In the genomic region with DNA sequence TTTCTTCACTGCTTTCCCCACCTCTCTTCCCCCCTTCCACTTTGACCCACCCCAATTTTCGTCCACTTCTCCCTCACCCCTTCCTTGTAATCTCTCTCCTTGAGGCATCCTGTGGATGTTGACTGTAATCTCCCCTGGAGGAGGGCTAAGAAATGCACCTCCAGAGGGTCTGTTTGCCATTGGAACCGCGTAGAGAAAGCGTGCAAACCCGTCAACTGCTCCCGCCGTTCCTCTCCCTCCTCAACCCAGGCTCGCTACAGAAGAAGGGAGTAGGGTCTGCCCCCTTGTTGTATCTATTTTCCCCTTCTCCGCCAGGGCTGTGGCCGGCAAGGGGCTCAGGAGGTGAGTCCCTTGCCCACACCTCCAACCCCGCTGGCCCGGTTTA, we compare ENCODE assay signal across 1 cellular context.
TF ChIP-seq lines count a peak whose summit lies in the region.

No MANE protein-coding gene starts in this region.

TF ChIP-seq in A549, 52 proteins besides CTCF, POLR2A, EP300 and RAD21 (continued from another document):
- TF ChIP-seq, protein P1, sequence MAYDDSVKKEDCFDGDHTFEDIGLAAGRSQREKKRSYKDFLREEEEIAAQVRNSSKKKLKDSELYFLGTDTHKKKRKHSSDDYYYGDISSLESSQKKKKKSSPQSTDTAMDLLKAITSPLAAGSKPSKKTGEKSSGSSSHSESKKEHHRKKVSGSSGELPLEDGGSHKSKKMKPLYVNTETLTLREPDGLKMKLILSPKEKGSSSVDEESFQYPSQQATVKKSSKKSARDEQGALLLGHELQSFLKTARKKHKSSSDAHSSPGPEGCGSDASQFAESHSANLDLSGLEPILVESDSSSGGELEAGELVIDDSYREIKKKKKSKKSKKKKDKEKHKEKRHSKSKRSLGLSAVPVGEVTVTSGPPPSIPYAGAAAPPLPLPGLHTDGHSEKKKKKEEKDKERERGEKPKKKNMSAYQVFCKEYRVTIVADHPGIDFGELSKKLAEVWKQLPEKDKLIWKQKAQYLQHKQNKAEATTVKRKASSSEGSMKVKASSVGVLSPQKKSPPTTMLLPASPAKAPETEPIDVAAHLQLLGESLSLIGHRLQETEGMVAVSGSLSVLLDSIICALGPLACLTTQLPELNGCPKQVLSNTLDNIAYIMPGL (CRISPR knock-in tag; IDR thresholded peaks at IDR 0.05; ENCODE audit: borderline replicate concordance), result no peak
- TF ChIP-seq HOXB13 (CRISPR knock-in tag; IDR thresholded peaks at IDR 0.05; ENCODE audit: low read depth), result no peak
- TF ChIP-seq CBX8 (IDR thresholded peaks at IDR 0.05), result no peak
- TF ChIP-seq MYC (IDR thresholded peaks at IDR 0.05; ENCODE audit: borderline replicate concordance, low read length), result no peak
- TF ChIP-seq FOSB (CRISPR knock-in tag; IDR thresholded peaks at IDR 0.05), result no peak
- no peak for TF ChIP-seq CHD2 (IDR thresholded peaks at IDR 0.05; ENCODE audit: low read length, partially characterized antibody)
- TF ChIP-seq TFCP2L1 (CRISPR knock-in tag; IDR thresholded peaks at IDR 0.05), result no peak
- TF ChIP-seq RNF2 (IDR thresholded peaks at IDR 0.05; ENCODE audit: borderline replicate concordance, low read depth), result no peak
